Comparison of ENCODE assay signal across 8 cellular contexts in the genomic region with DNA sequence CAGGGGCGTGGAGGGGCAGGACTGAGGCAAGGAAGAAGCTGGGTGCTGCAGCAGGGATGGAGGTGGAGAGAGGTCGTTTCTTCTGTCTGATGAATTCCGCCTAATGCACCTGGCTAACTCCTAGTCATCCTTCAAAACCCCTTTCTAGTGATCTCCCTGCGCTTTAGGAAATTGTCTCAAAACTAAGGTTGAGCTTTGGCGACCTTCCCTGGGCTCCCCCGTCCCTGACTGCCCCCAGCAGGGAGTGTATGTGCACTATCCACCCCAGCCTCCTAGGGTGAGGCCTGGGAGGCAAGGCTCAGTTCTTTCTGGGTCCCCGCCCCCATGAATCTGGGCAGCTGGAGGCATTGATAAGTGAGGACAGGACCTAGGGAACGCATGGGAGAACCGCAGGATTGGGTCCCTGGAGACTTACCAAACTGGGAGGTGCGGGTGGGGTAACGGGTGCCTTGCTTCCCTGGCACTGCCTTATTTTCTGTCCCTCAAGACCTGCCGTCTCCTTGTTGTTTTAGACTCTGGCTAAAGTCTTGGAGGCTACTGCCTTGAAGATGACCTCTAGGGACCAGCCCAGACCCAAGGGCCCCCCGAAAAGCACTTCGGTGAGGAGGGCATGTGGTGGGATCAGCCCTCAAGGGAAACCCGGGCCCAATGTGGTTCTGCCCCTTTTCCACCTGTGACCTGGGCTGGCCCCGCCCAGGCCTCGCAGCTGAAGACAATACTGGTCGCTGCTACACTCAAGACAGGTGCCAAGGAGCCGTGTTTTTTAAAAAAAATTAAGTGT. TPM values are rescaled to one million over a fixed set of nuclear protein-coding genes. Genes with fewer than 3 reads are reported as not detected.
DNase-seq lines count a peak whose midpoint lies in the region; ATAC-seq, FAIRE-seq and TF ChIP-seq lines count a peak whose summit lies in the region.

No MANE protein-coding gene starts in this region.

- no peak for FAIRE-seq in H54 (lab: Jason Lieb, UNC)

- H3K27ac ChIP-seq in 22Rv1, result peak overlapping the region; percentile 47; the same call in 1 of the 2 replicates

- no peaks in the 10 kb centered on the region for H3K36me3 Mint-ChIP-seq in activated T-helper 1 cell treated with anti-CD3 and anti-CD28 coated beads, Interleukin-12 subunit alpha, Interleukin-12 subunit beta, Interleukin-2, Interleukin-4 antibody, amounts not matched to agents 30 ng/mL and 10 ng/mL and 1 ng/mL, durations not matched to agents 14 hours and 24 hours and 36 hours (ENCODE audit: low read depth)
- no peaks in the 10 kb centered on the region for H3K36me3 Mint-ChIP-seq in memory B cell

- peaks cover 39% of the 10 kb centered on the region for H3K27me3 Mint-ChIP-seq in activated T-helper 1 cell treated with anti-CD3 and anti-CD28 coated beads, Interleukin-12 subunit alpha, Interleukin-12 subunit beta, Interleukin-2, Interleukin-4 antibody, amounts not matched to agents 30 ng/mL and 10 ng/mL and 1 ng/mL, durations not matched to agents 14 hours and 24 hours and 36 hours (ENCODE audit: insufficient read depth)
- H3K27me3 Mint-ChIP-seq in memory B cell, result peaks cover 11% of the 10 kb centered on the region

- ATAC-seq in GM21737 (IDR thresholded peaks at IDR 0.05; ENCODE audit: unreplicated experiment) (peak; percentile 9), memory B cell (ENCODE audit: low read depth) (peak; percentile 4), HG03045 (IDR thresholded peaks at IDR 0.05; ENCODE audit: unreplicated experiment) (no peak)

- H3K27ac Mint-ChIP-seq in activated T-helper 1 cell treated with anti-CD3 and anti-CD28 coated beads, Interleukin-12 subunit alpha, Interleukin-12 subunit beta, Interleukin-2, Interleukin-4 antibody, amounts not matched to agents 30 ng/mL and 10 ng/mL and 1 ng/mL, durations not matched to agents 14 hours and 24 hours and 36 hours, result no peak overlapping the region
- no peak overlapping the region for H3K27ac Mint-ChIP-seq in memory B cell

- no peaks in the 10 kb centered on the region for H3K9me3 Mint-ChIP-seq in activated T-helper 1 cell treated with anti-CD3 and anti-CD28 coated beads, Interleukin-12 subunit alpha, Interleukin-12 subunit beta, Interleukin-2, Interleukin-4 antibody, amounts not matched to agents 30 ng/mL and 10 ng/mL and 1 ng/mL, durations not matched to agents 14 hours and 24 hours and 36 hours
- H3K9me3 Mint-ChIP-seq in memory B cell, result no peaks in the 10 kb centered on the region

- no peak for DNase-seq in activated T-helper 1 cell treated with anti-CD3 and anti-CD28 coated beads, Interleukin-12 subunit alpha, Interleukin-12 subunit beta, Interleukin-2, Interleukin-4 antibody, amounts not matched to agents 30 ng/mL and 10 ng/mL and 1 ng/mL, durations not matched to agents 14 hours and 24 hours and 36 hours (ENCODE audit: low spot score)
- DNase-seq in memory B cell (ENCODE audit: low spot score in 2 of 2), result no peak
- no peak for DNase-seq in H54 (ENCODE audit: insufficient read length, low spot score)
- no peak for DNase-seq in GOT3 (lab: John Stamatoyannopoulos, UW)
- DNase-seq in NCI-H187 (lab: John Stamatoyannopoulos, UW), result no peak

- no peak for TF ChIP-seq CTCF in 22Rv1 (IDR thresholded peaks at IDR 0.05)

- H3K4me3 Mint-ChIP-seq in activated T-helper 1 cell treated with anti-CD3 and anti-CD28 coated beads, Interleukin-12 subunit alpha, Interleukin-12 subunit beta, Interleukin-2, Interleukin-4 antibody, amounts not matched to agents 30 ng/mL and 10 ng/mL and 1 ng/mL, durations not matched to agents 14 hours and 24 hours and 36 hours, result peak overlapping the region; percentile 46
- H3K4me3 Mint-ChIP-seq in memory B cell, result peak overlapping the region; percentile 29

- no peak for TF ChIP-seq POLR2A in H54 (IDR thresholded peaks at IDR 0.05; ENCODE audit: low read depth, low read length)

- H3K4me1 Mint-ChIP-seq in activated T-helper 1 cell treated with anti-CD3 and anti-CD28 coated beads, Interleukin-12 subunit alpha, Interleukin-12 subunit beta, Interleukin-2, Interleukin-4 antibody, amounts not matched to agents 30 ng/mL and 10 ng/mL and 1 ng/mL, durations not matched to agents 14 hours and 24 hours and 36 hours (ENCODE audit: low read depth), result peaks cover 18% of the 10 kb centered on the region
- H3K4me1 Mint-ChIP-seq in memory B cell, result peaks cover 6% of the 10 kb centered on the region

- intact Hi-C loops in activated T-helper 1 cell treated with anti-CD3 and anti-CD28 coated beads, Interleukin-12 subunit alpha, Interleukin-12 subunit beta, Interleukin-2, Interleukin-4 antibody, amounts not matched to agents 30 ng/mL and 10 ng/mL and 1 ng/mL, durations not matched to agents 14 hours and 24 hours and 36 hours (cut with micrococcal nuclease), result loop anchor here (1.0 to 2.0 kb wide), 3 partner anchors 15 to 57 kb away; no protein-coding TSS in a partner anchor

RNA-seq across cellular contexts. Expression of a gene that starts 0.5 kb away (rescaled TPM):
- 0.57 and 0.83 TPM in 2 replicates for total RNA-seq in activated T-helper 1 cell treated with anti-CD3 and anti-CD28 coated beads, Interleukin-12 subunit alpha, Interleukin-12 subunit beta, Interleukin-2, Interleukin-4 antibody, amounts not matched to agents 30 ng/mL and 10 ng/mL and 1 ng/mL, durations not matched to agents 14 hours and 24 hours and 36 hours

RNA-seq across cellular contexts. Expression of a gene that starts 33.1 kb away (rescaled TPM):
- 3.2 and 5.3 TPM in 2 replicates for total RNA-seq in activated T-helper 1 cell treated with anti-CD3 and anti-CD28 coated beads, Interleukin-12 subunit alpha, Interleukin-12 subunit beta, Interleukin-2, Interleukin-4 antibody, amounts not matched to agents 30 ng/mL and 10 ng/mL and 1 ng/mL, durations not matched to agents 14 hours and 24 hours and 36 hours

RNA-seq across cellular contexts. Expression of a gene that starts 51.2 kb away (rescaled TPM):
- total RNA-seq in activated T-helper 1 cell treated with anti-CD3 and anti-CD28 coated beads, Interleukin-12 subunit alpha, Interleukin-12 subunit beta, Interleukin-2, Interleukin-4 antibody, amounts not matched to agents 30 ng/mL and 10 ng/mL and 1 ng/mL, durations not matched to agents 14 hours and 24 hours and 36 hours, result 0.78 and 1.1 TPM in 2 replicates
